Comparison of ENCODE assay signal across 8 cellular contexts in the genomic region with DNA sequence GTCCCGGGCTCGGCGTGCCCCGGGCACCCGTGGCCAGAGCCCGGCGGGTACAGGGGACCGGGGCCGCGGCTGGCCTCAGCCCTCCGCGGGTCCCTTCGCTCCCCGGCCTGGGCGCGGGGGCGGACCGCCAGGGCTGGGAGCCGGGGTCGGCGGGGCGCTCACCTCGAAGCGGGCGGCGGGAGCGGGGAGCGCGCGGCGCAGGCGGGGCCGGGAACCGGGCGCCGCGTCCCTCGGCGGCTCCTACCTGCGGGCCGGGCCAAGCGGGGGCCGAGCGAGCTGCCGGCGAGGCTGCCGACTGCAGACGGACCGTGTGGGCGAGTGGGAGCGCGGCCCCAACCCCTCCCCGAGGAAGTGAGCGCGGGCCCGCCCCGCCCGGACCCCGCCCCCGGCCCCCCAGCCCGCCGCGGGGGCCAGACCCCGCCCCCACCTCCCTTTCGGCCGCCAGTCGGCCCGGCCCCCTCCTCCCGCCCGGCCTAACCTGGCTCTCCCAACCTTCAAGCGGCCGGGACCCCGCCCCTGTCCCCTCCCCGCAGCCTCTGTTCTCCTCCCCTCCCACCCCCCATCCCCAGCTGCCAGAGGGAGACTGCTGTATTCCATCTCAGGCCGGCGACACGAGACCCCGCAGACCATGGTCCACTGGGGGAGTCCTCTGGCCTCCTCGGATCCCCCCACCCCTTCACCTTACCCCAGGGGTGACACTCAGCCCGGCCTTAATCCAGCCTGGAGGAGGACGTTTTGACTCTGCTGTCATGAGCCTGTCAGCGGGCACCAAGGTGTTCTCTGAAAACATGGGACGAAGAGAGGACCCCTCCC. TPM values are rescaled to one million over a fixed set of nuclear protein-coding genes. Genes with fewer than 3 reads are reported as not detected.
A peak's percentile ranks its signal among the peaks of the same experiment; 100 is the strongest.
DNase-seq lines count a peak whose midpoint lies in the region; ATAC-seq and TF ChIP-seq lines count a peak whose summit lies in the region.

A gene with protein sequence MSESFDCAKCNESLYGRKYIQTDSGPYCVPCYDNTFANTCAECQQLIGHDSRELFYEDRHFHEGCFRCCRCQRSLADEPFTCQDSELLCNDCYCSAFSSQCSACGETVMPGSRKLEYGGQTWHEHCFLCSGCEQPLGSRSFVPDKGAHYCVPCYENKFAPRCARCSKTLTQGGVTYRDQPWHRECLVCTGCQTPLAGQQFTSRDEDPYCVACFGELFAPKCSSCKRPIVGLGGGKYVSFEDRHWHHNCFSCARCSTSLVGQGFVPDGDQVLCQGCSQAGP (minus strand): TSS at position 320 of the 813 bp plus-strand sequence. CDS start 6,102 bp downstream, outside the sequence.

- no peaks in the 10 kb centered on the region for H3K36me3 ChIP-seq in GM06990 (ENCODE audit: control insufficient read depth, insufficient read depth, low read length)

- no peaks in the 10 kb centered on the region for H3K27me3 ChIP-seq in GM06990 (replicated peaks; ENCODE audit: control insufficient read depth, insufficient read depth, low read length)

- peak; percentile 34 for ATAC-seq in central memory CD8-positive, alpha-beta T cell (replicated peaks; ENCODE audit: extremely low read depth, poor library complexity, severe bottlenecking)

- H3K4me3 Mint-ChIP-seq in central memory CD8-positive, alpha-beta T cell, result peak within 1 kb of the TSS; percentile 63

- peak within 1 kb of the TSS; percentile 76 for H3K4me3 ChIP-seq in GM06990 (replicated peaks; ENCODE audit: low read depth, low read length)

- H3K27ac Mint-ChIP-seq in central memory CD8-positive, alpha-beta T cell (ENCODE audit: low read depth), result peak within 1 kb of the TSS; percentile 42

- no peaks in the 10 kb centered on the region for H3K36me3 Mint-ChIP-seq in central memory CD8-positive, alpha-beta T cell (ENCODE audit: insufficient read depth)

- H3K27me3 Mint-ChIP-seq in central memory CD8-positive, alpha-beta T cell, result peaks cover 20% of the 10 kb centered on the region

- DNase-seq in GM06990 (ENCODE audit: extremely low read depth, insufficient read length), result no peak
- peak; percentile 60 for DNase-seq in HuH-7.5 (ENCODE audit: low spot score)
- no peak for DNase-seq in central memory CD8-positive, alpha-beta T cell (ENCODE audit: low spot score in 2 of 2)
- peak; percentile 35 for DNase-seq in kidney glomerular epithelial cell (lab: John Stamatoyannopoulos, UW)
- peak; percentile 46 to 61 for DNase-seq in stimulated activated CD4-positive, alpha-beta T cell treated with anti-CD3 and anti-CD28 coated beads, Interleukin-4, amount 100 ng/mL, for 4 hours
- DNase-seq in NCI-H446 treated with DMSO at 0.1 percent for 48 hours (lab: John Stamatoyannopoulos, UW), result no peak
- no peak for DNase-seq in inferior parietal cortex (ENCODE audit: extremely low spot score)

- H3K4me1 Mint-ChIP-seq in central memory CD8-positive, alpha-beta T cell, result peaks cover 23% of the 10 kb centered on the region

- intact Hi-C loops in T-helper 2 cell treated with Interferon-gamma antibody and Interleukin-4, amounts not matched to agents 100 ng/mL and 5 ng/mL, for 36 hours (cut with micrococcal nuclease), result loop anchor here (2.0 kb wide), 1 partner anchor 15 kb away; a partner anchor contains a TSS

- no peaks in the 10 kb centered on the region for H3K9me3 Mint-ChIP-seq in central memory CD8-positive, alpha-beta T cell

- TF ChIP-seq CTCF in GM06990 (IDR thresholded peaks at IDR 0.05; ENCODE audit: insufficient read depth, low read length, poor library complexity, severe bottlenecking), result no peak

RNA-seq across cellular contexts. Expression of the gene that starts here (rescaled TPM):
- 14.7 and 16.3 TPM in 2 replicates for total RNA-seq in T-helper 2 cell treated with Interferon-gamma antibody and Interleukin-4, amounts not matched to agents 100 ng/mL and 5 ng/mL, for 36 hours

Comparison
In these comparisons a context has a peak if more than half of its experiments do, and no peak if none do; other contexts are left out.
1. DNase-seq: peak in HuH-7.5 (single experiment), kidney glomerular epithelial cell (single experiment) and stimulated activated CD4-positive, alpha-beta T cell treated with anti-CD3 and anti-CD28 coated beads, Interleukin-4, amount 100 ng/mL, for 4 hours (2 of 2); none in GM06990 (single experiment), central memory CD8-positive, alpha-beta T cell (0 of 2), NCI-H446 treated with DMSO at 0.1 percent for 48 hours (single experiment) and inferior parietal cortex (single experiment).